In the genomic region with DNA sequence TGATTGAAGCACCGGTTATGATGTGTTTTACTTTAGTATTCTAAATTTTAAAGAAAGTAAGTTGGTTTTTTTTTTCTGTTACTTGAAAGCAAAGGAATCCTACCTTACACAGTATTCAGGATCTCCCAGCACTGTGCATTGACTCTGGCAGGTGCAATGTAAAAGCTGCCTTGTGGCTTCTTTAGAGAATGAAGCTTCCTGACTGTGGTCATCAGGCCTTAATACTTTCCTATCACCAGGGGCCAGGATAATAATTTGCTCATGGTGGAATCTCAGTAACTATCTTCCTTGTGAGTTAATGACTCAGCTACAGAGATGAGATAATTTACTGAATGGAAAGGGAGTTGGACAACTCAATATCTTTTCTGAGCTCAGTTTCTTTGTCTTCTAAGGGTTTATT, we compare ENCODE assay signal across 1 cellular context.
TF ChIP-seq lines count a peak whose summit lies in the region.

No MANE protein-coding gene starts in this region.

TF ChIP-seq in HEK293, 187 proteins besides CTCF, POLR2A, EP300 and RAD21 (continued from another document):
- TF ChIP-seq, protein P1, sequence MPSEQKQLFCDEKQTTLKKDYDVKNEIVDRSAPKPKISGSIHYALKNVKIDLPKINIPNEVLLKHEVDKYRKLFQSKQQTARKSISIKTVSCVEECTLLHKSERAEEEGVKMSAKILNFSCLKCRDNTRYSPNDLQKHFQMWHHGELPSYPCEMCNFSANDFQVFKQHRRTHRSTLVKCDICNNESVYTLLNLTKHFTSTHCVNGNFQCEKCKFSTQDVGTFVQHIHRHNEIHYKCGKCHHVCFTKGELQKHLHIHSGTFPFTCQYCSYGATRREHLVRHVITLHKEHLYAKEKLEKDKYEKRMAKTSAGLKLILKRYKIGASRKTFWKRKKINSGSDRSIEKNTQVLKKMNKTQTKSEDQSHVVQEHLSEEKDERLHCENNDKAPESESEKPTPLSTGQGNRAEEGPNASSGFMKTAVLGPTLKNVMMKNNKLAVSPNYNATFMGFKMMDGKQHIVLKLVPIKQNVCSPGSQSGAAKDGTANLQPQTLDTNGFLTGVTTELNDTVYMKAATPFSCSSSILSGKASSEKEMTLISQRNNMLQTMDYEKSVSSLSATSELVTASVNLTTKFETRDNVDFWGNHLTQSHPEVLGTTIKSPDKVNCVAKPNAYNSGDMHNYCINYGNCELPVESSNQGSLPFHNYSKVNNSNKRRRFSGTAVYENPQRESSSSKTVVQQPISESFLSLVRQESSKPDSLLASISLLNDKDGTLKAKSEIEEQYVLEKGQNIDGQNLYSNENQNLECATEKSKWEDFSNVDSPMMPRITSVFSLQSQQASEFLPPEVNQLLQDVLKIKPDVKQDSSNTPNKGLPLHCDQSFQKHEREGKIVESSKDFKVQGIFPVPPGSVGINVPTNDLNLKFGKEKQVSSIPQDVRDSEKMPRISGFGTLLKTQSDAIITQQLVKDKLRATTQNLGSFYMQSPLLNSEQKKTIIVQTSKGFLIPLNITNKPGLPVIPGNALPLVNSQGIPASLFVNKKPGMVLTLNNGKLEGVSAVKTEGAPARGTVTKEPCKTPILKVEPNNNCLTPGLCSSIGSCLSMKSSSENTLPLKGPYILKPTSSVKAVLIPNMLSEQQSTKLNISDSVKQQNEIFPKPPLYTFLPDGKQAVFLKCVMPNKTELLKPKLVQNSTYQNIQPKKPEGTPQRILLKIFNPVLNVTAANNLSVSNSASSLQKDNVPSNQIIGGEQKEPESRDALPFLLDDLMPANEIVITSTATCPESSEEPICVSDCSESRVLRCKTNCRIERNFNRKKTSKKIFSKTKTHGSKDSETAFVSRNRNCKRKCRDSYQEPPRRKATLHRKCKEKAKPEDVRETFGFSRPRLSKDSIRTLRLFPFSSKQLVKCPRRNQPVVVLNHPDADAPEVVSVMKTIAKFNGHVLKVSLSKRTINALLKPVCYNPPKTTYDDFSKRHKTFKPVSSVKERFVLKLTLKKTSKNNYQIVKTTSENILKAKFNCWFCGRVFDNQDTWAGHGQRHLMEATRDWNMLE (tag by site-specific recombination; conservative IDR thresholded peaks at IDR 0.05; ENCODE audit: low read depth), result no peak
- no peak for TF ChIP-seq SCRT2 (tag by site-specific recombination; IDR thresholded peaks at IDR 0.05)
- no peak for TF ChIP-seq OVOL3 (tag by site-specific recombination; IDR thresholded peaks at IDR 0.05)
- TF ChIP-seq ZSCAN23 (tag by site-specific recombination; IDR thresholded peaks at IDR 0.05), result no peak
- TF ChIP-seq PRDM6 (tag by site-specific recombination; IDR thresholded peaks at IDR 0.05), result 0 out of 2 replicates have a peak, but pooled peaks have one; percentile 18
- TF ChIP-seq ZFP69B (tag by site-specific recombination; IDR thresholded peaks at IDR 0.05), result no peak
- TF ChIP-seq ZSCAN16 (tag by site-specific recombination; IDR thresholded peaks at IDR 0.05), result no peak
- TF ChIP-seq ZNF645 (tag by site-specific recombination; IDR thresholded peaks at IDR 0.05), result no peak
- no peak for TF ChIP-seq ZBTB48 (tag by site-specific recombination; IDR thresholded peaks at IDR 0.05)
